Comparison of ENCODE assay signal across 1 cellular context in the genomic region with DNA sequence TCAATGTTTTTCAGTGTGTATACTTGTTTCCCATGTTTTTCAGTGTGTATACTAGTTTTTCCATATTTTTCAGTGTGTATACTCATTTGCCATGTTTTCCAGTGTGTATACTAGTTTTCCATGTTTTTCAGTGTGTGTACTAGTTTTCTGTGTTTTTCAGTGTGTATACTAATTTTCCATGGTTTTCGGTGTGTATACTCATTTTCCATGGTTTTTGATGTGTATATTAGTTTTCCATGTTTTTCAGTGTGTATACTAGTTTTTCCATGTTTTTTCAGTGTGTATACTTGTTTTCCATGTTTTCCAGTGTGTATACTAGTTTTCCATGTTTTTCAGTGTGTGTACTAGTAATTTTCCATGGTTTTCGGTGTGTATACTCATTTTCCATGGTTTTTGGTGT.
TF ChIP-seq lines count a peak whose summit lies in the region.

No MANE protein-coding gene starts in this region.

TF ChIP-seq in HEK293, 187 proteins besides CTCF, POLR2A, EP300 and RAD21 (continued from another document):
- TF ChIP-seq, protein P1, sequence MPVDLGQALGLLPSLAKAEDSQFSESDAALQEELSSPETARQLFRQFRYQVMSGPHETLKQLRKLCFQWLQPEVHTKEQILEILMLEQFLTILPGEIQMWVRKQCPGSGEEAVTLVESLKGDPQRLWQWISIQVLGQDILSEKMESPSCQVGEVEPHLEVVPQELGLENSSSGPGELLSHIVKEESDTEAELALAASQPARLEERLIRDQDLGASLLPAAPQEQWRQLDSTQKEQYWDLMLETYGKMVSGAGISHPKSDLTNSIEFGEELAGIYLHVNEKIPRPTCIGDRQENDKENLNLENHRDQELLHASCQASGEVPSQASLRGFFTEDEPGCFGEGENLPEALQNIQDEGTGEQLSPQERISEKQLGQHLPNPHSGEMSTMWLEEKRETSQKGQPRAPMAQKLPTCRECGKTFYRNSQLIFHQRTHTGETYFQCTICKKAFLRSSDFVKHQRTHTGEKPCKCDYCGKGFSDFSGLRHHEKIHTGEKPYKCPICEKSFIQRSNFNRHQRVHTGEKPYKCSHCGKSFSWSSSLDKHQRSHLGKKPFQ (tag by site-specific recombination; IDR thresholded peaks at IDR 0.05), result peak; percentile 49
- TF ChIP-seq, protein P2, sequence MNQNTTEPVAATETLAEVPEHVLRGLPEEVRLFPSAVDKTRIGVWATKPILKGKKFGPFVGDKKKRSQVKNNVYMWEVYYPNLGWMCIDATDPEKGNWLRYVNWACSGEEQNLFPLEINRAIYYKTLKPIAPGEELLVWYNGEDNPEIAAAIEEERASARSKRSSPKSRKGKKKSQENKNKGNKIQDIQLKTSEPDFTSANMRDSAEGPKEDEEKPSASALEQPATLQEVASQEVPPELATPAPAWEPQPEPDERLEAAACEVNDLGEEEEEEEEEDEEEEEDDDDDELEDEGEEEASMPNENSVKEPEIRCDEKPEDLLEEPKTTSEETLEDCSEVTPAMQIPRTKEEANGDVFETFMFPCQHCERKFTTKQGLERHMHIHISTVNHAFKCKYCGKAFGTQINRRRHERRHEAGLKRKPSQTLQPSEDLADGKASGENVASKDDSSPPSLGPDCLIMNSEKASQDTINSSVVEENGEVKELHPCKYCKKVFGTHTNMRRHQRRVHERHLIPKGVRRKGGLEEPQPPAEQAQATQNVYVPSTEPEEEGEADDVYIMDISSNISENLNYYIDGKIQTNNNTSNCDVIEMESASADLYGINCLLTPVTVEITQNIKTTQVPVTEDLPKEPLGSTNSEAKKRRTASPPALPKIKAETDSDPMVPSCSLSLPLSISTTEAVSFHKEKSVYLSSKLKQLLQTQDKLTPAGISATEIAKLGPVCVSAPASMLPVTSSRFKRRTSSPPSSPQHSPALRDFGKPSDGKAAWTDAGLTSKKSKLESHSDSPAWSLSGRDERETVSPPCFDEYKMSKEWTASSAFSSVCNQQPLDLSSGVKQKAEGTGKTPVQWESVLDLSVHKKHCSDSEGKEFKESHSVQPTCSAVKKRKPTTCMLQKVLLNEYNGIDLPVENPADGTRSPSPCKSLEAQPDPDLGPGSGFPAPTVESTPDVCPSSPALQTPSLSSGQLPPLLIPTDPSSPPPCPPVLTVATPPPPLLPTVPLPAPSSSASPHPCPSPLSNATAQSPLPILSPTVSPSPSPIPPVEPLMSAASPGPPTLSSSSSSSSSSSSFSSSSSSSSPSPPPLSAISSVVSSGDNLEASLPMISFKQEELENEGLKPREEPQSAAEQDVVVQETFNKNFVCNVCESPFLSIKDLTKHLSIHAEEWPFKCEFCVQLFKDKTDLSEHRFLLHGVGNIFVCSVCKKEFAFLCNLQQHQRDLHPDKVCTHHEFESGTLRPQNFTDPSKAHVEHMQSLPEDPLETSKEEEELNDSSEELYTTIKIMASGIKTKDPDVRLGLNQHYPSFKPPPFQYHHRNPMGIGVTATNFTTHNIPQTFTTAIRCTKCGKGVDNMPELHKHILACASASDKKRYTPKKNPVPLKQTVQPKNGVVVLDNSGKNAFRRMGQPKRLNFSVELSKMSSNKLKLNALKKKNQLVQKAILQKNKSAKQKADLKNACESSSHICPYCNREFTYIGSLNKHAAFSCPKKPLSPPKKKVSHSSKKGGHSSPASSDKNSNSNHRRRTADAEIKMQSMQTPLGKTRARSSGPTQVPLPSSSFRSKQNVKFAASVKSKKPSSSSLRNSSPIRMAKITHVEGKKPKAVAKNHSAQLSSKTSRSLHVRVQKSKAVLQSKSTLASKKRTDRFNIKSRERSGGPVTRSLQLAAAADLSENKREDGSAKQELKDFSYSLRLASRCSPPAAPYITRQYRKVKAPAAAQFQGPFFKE (tag by site-specific recombination; IDR thresholded peaks at IDR 0.05; ENCODE audit: borderline replicate concordance), result no peak
- TF ChIP-seq ZNF391 (tag by site-specific recombination; IDR thresholded peaks at IDR 0.05; ENCODE audit: borderline replicate concordance, low read depth) (no peak), ZNF184 (tag by site-specific recombination; IDR thresholded peaks at IDR 0.05) (no peak), ZNF354C (tag by site-specific recombination; IDR thresholded peaks at IDR 0.05; ENCODE audit: borderline replicate concordance, low read depth) (no peak), HOXA7 (CRISPR knock-in tag; IDR thresholded peaks at IDR 0.05; ENCODE audit: borderline replicate concordance) (no peak), PRDM1 (tag by site-specific recombination; IDR thresholded peaks at IDR 0.05) (no peak), ZNF23 (tag by site-specific recombination; IDR thresholded peaks at IDR 0.05; ENCODE audit: borderline replicate concordance) (no peak)
